ENCODE assay signal across 8 cellular contexts in the genomic region with DNA sequence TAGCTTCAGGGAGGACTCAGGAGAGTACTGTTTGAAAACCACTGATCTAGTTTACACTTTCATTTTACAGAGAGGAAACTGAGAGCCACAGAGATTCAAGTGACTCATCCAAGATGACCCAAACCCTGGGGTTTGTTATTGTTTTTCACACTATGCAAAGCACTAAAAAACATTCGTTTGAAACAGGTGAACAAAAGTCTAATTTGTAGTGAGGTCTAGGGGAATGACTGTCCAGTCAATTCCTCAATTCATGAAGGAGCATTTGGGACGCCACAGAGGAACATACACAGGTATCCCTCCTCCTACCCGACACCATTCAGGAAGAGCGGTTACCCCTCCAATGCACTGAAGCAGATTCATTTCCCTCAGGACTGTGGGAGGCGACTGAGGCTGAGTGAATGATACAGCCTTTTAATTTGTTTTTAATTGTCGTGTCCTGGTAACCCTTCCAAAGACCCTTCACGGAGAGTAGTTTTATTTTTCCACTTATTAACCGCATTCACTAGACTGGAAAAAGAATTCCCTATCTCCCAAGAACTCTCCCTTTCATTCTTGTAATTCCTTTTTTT. TPM values are rescaled to one million over a fixed set of nuclear protein-coding genes. Genes with fewer than 3 reads are reported as not detected.
A peak's percentile ranks its signal among the peaks of the same experiment; 100 is the strongest.
DNase-seq lines count a peak whose midpoint lies in the region; ATAC-seq, FAIRE-seq and TF ChIP-seq lines count a peak whose summit lies in the region.

No MANE protein-coding gene starts in this region.

- peak overlapping the region; percentile 75 for H3K27ac ChIP-seq in AG04450 (ENCODE audit: low read depth, low read length)

- H3K4me3 ChIP-seq in AG04450 (ENCODE audit: low read depth, low read length) (no peak overlapping the region), BE2C (ENCODE audit: low read depth, low read length) (no peak overlapping the region)

- no peak overlapping the region for H3K27ac Mint-ChIP-seq in MCF 10A (ENCODE audit: low read depth, unreplicated experiment)
- no peak overlapping the region for H3K27ac Mint-ChIP-seq in natural killer cell treated with Interleukin-12 subunit alpha and Interleukin-12 subunit beta and Interleukin-15 and Interleukin-18, amount 100 ng/mL, for 72 hours

- no peaks in the 10 kb centered on the region for H3K4me1 ChIP-seq in BE2C

- intact Hi-C loops in MCF 10A (cut with micrococcal nuclease) = loop anchor here (10.0 kb wide), 2 partner anchors 292 to 682 kb away; no protein-coding TSS in a partner anchor

- ATAC-seq in GM19395 (IDR thresholded peaks at IDR 0.05; ENCODE audit: unreplicated experiment) (peak; percentile 97), HG03378 (IDR thresholded peaks at IDR 0.05; ENCODE audit: unreplicated experiment) (peak; percentile 93)
- peak; percentile 73 to 88 for ATAC-seq in natural killer cell treated with Interleukin-12 subunit alpha and Interleukin-12 subunit beta and Interleukin-15 and Interleukin-18, amount 100 ng/mL, for 72 hours

- FAIRE-seq in D721Med (lab: Jason Lieb, UNC) = no peak

- CTCF ChIA-PET in AG04450 (lab: Charles Lee) (no interaction called here), MCF 10A (lab: Yijun Ruan, JAX) (interaction anchor here (0.6 kb wide), 1 partner anchor 573 kb away, joined by 3 read pairs; no protein-coding TSS in a partner anchor)

- H3K27me3 ChIP-seq in AG04450 (ENCODE audit: control insufficient read depth, insufficient read depth, low read length) (no peaks in the 10 kb centered on the region), BE2C (no peaks in the 10 kb centered on the region)

- BruUV-seq in MCF 10A (replicated peaks; lab: Mats Ljungman, UMichigan) = no TSS peak

- H3K9me3 ChIP-seq in AG04450 (ENCODE audit: control insufficient read depth, insufficient read depth, low read length) (peaks cover 6% of the 10 kb centered on the region), BE2C (no peaks in the 10 kb centered on the region)

- no peak overlapping the region for H3K4me3 Mint-ChIP-seq in MCF 10A (ENCODE audit: unreplicated experiment)
- H3K4me3 Mint-ChIP-seq in natural killer cell treated with Interleukin-12 subunit alpha and Interleukin-12 subunit beta and Interleukin-15 and Interleukin-18, amount 100 ng/mL, for 72 hours = no peak overlapping the region

- no peaks in the 10 kb centered on the region for H3K27me3 Mint-ChIP-seq in MCF 10A (ENCODE audit: insufficient read depth, unreplicated experiment)
- no peaks in the 10 kb centered on the region for H3K27me3 Mint-ChIP-seq in natural killer cell treated with Interleukin-12 subunit alpha and Interleukin-12 subunit beta and Interleukin-15 and Interleukin-18, amount 100 ng/mL, for 72 hours

- DNase-seq in AG04450 (ENCODE audit: low read depth, low spot score) (no peak), MCF 10A (ENCODE audit: unreplicated experiment) (peak; percentile 54), NCI-H2081 treated with DMSO at 0.1 percent for 48 hours (lab: John Stamatoyannopoulos, UW) (no peak), BE2C (no peak), D721Med (ENCODE audit: insufficient read length, low spot score) (no peak)
- DNase-seq in natural killer cell treated with Interleukin-12 subunit alpha and Interleukin-12 subunit beta and Interleukin-15 and Interleukin-18, amount 100 ng/mL, for 72 hours (ENCODE audit: low spot score) = no peak

- H3K4me1 Mint-ChIP-seq in MCF 10A (ENCODE audit: insufficient read depth, unreplicated experiment) = no peaks in the 10 kb centered on the region
- H3K4me1 Mint-ChIP-seq in natural killer cell treated with Interleukin-12 subunit alpha and Interleukin-12 subunit beta and Interleukin-15 and Interleukin-18, amount 100 ng/mL, for 72 hours (ENCODE audit: low read depth in 2 of 2) = peaks cover 11% of the 10 kb centered on the region in 2 donors

- H3K9me3 Mint-ChIP-seq in MCF 10A (ENCODE audit: unreplicated experiment) = no peaks in the 10 kb centered on the region
- peaks cover 7% of the 10 kb centered on the region for H3K9me3 Mint-ChIP-seq in natural killer cell treated with Interleukin-12 subunit alpha and Interleukin-12 subunit beta and Interleukin-15 and Interleukin-18, amount 100 ng/mL, for 72 hours

- H3K36me3 Mint-ChIP-seq in MCF 10A (ENCODE audit: insufficient read depth, unreplicated experiment) = no peaks in the 10 kb centered on the region
- peaks cover 8% of the 10 kb centered on the region for H3K36me3 Mint-ChIP-seq in natural killer cell treated with Interleukin-12 subunit alpha and Interleukin-12 subunit beta and Interleukin-15 and Interleukin-18, amount 100 ng/mL, for 72 hours

- POLR2A ChIA-PET in AG04450 (lab: Yijun Ruan, JAX) (no interaction called here), MCF 10A (lab: Yijun Ruan, JAX) (interaction anchor here (0.7 to 1.2 kb wide), 3 partner anchors 9 to 925 kb away, joined by 3 read pairs; no protein-coding TSS in a partner anchor)

- H3K36me3 ChIP-seq in BE2C = no peaks in the 10 kb centered on the region

- TF ChIP-seq CTCF in AG04450 (IDR thresholded peaks at IDR 0.05; ENCODE audit: low read depth, low read length) (no peak), MCF 10A (IDR thresholded peaks at IDR 0.05; ENCODE audit: unreplicated experiment) (no peak), BE2C (IDR thresholded peaks at IDR 0.05; ENCODE audit: low read depth, low read length) (no peak), D721Med (IDR thresholded peaks at IDR 0.05; ENCODE audit: insufficient read depth, missing control alignments) (no peak)

RNA-seq across cellular contexts. Expression of a gene that starts 30.3 kb away (rescaled TPM):
- not detected in 2 replicates for polyA plus RNA-seq in AG04450 (2011; rRNA removed)
- not detected in 2 replicates for polyA minus RNA-seq in AG04450 (2011; rRNA and poly(A)+ RNA removed)
- total RNA-seq in MCF 10A (2022) = not detected in 2 replicates
- not detected for total RNA-seq in natural killer cell treated with Interleukin-12 subunit alpha and Interleukin-12 subunit beta and Interleukin-15 and Interleukin-18, amount 100 ng/mL, for 72 hours
- polyA plus RNA-seq in BE2C (2012; ENCODE audit: insufficient read depth, insufficient read length, low read depth) = not detected

RNA-seq across cellular contexts. Expression of a gene that starts 52.1 kb away (rescaled TPM):
- 0.88 and 0.93 TPM in 2 replicates for polyA plus RNA-seq in AG04450 (2011; rRNA removed)
- polyA minus RNA-seq in AG04450 (2011; rRNA and poly(A)+ RNA removed) = 0.46 and 0.65 TPM in 2 replicates
- 1.9 and 2.2 TPM in 2 replicates for total RNA-seq in MCF 10A (2022)
- 10 to 100 TPM; 12.6 to 15.5 TPM for total RNA-seq in natural killer cell treated with Interleukin-12 subunit alpha and Interleukin-12 subunit beta and Interleukin-15 and Interleukin-18, amount 100 ng/mL, for 72 hours
- polyA plus RNA-seq in BE2C (2012; ENCODE audit: insufficient read depth, insufficient read length, low read depth) = not detected
